In genomic region chr11:22165799-22166548, GRCh38 we compare ENCODE assay signal across 7 cellular contexts. TPM values are rescaled to one million over a fixed set of nuclear protein-coding genes. Genes with fewer than 3 reads are reported as not detected.
"Had no signal": no experiment of that assay in that cellular context is flagged by ENCODE, and none has a peak within 500 bp of the region (broad histone marks: within the 10 kb centered on the region; RNA-seq: fewer than 3 reads in every experiment).

No MANE protein-coding gene starts in this region.

- DNase-seq: H9, HCEC 1CT, HFFc6, IMR-90 had no signal

- ATAC-seq: GM23338, K562 had no signal

- H2AFZ ChIP-seq: GM23338 had no signal

- H3K27ac ChIP-seq: HL-60 had no signal

- H3K4me2 ChIP-seq: GM23338 had no signal

- H3K4me3 ChIP-seq: GM23338, K562 had no signal

RNA-seq across cellular contexts. Expression of gene ANO5, which starts 26.9 kb away (rescaled TPM):
- total RNA-seq: HFFc6, IMR-90 had no signal
- polyA plus RNA-seq: IMR-90 had no signal
